In genomic region chr2:87026816-87027215, GRCh38 we compare ENCODE assay signal across 10 cellular contexts. TPM values are rescaled to one million over a fixed set of nuclear protein-coding genes. Genes with fewer than 3 reads are reported as not detected.
A peak's percentile ranks its signal among the peaks of the same experiment; 100 is the strongest.
DNase-seq lines count a peak whose midpoint lies in the region; ATAC-seq, FAIRE-seq and TF ChIP-seq lines count a peak whose summit lies in the region.
"Not testable (repeated sequence)": the region's sequence is repeated elsewhere in the genome, so short reads cannot be mapped to it uniquely, and the experiment has no call there.
"Had no signal": no experiment of that assay in that cellular context is flagged by ENCODE, and none has a peak within 500 bp of the region (broad histone marks: within the 10 kb centered on the region; RNA-seq: fewer than 3 reads in every experiment).

No MANE protein-coding gene starts in this region.

- not testable (repeated sequence) for H3K9me3 ChIP-seq in RWPE2 (ENCODE audit: severe bottlenecking); heart right ventricle; right cardiac atrium (ENCODE audit: control insufficient read depth, low read length); lung (ENCODE audit: control insufficient read depth in 2 of 2, insufficient read depth in 1 of 2, low read length in 1 of 2); pancreas; upper lobe of right lung

- FAIRE-seq in pancreas (lab: Jason Lieb, UNC): peak; percentile 86

- TF ChIP-seq CTCF in RWPE2 (IDR thresholded peaks at IDR 0.05; ENCODE audit: poor library complexity, severe bottlenecking); heart right ventricle (IDR thresholded peaks at IDR 0.05); lung (IDR thresholded peaks at IDR 0.05; ENCODE audit: control extremely low read depth, extremely low read depth); pancreas (IDR thresholded peaks at IDR 0.05); upper lobe of right lung (IDR thresholded peaks at IDR 0.05): not testable (repeated sequence)

- WGBS in heart right ventricle, 2 donors: no CpG with 5 or more reads among the region's 1 CpG
- WGBS in right cardiac atrium: no CpG with 5 or more reads among the region's 1 CpG
- whole genome bisulfite sequencing in lung, 2 donors: no CpG with 5 or more reads among the region's 1 CpG
- WGBS in pancreas, 2 donors: no CpG with 5 or more reads among the region's 1 CpG

- H3K4me1 ChIP-seq in RWPE2 (ENCODE audit: insufficient read depth, poor library complexity, severe bottlenecking); heart right ventricle; right cardiac atrium (ENCODE audit: control insufficient read depth, insufficient read depth, low read length); lung (ENCODE audit: control insufficient read depth in 2 of 2, insufficient read depth in 2 of 2, low read length in 2 of 2); pancreas; upper lobe of right lung: not testable (repeated sequence)

- not testable (repeated sequence) for H3K27ac ChIP-seq in RWPE2 (ENCODE audit: poor library complexity, severe bottlenecking); heart right ventricle; right cardiac atrium (ENCODE audit: low read length); lung (ENCODE audit: low read depth in 1 of 2, low read length in 1 of 2); pancreas; upper lobe of right lung

- intact Hi-C loops in Right ventricle myocardium inferior (cut with DNase I); heart right ventricle (cut with DNase I); right cardiac atrium (cut with DNase I); pancreas (cut with DNase I); upper lobe of right lung (cut with DNase I): not testable (repeated sequence)

- not testable (repeated sequence) for H3K36me3 ChIP-seq in RWPE2 (ENCODE audit: low read depth); heart right ventricle; lung (ENCODE audit: control insufficient read depth in 2 of 2, insufficient read depth in 2 of 2, low read length in 2 of 2); pancreas; upper lobe of right lung

- H3K4me3 ChIP-seq in RWPE2 (ENCODE audit: severe bottlenecking); heart right ventricle; right cardiac atrium (ENCODE audit: low read length); lung; pancreas; upper lobe of right lung: not testable (repeated sequence)

- not testable (repeated sequence) for DNase-seq in RWPE2 (ENCODE audit: low spot score); Right ventricle myocardium inferior (ENCODE audit: missing footprints); heart right ventricle; right cardiac atrium; left lobe of liver (ENCODE audit: low spot score); lung (ENCODE audit: low spot score); pancreas; upper lobe of right lung

- peak; percentile 47; the same call in 2 of the 3 replicates for ATAC-seq in RWPE2 (ENCODE audit: low read depth)
- ATAC-seq in Right ventricle myocardium inferior: peak; percentile 62
- ATAC-seq in heart right ventricle: peak in 7 of 8 donors; percentile 42 to 88 (median 62)
- peak; percentile 37 to 62 for ATAC-seq in right cardiac atrium
- ATAC-seq in left lobe of liver: peak; percentile 71
- peak; percentile 28 for ATAC-seq in lung (ENCODE audit: insufficient read depth, low FRiP score)
- ATAC-seq in pancreas: peak; percentile 86 to 96 (median 94)
- ATAC-seq in upper lobe of right lung: peak; percentile 56

- H3K27me3 ChIP-seq in RWPE2 (ENCODE audit: insufficient read depth, poor library complexity, severe bottlenecking); heart right ventricle; right cardiac atrium (ENCODE audit: control insufficient read depth, insufficient read depth); lung (ENCODE audit: control insufficient read depth, insufficient read depth); pancreas; upper lobe of right lung: not testable (repeated sequence)

RNA-seq across cellular contexts. Expression of gene PLGLB1, which starts 5.2 kb away (rescaled TPM):
- 1.4 TPM for total RNA-seq in Right ventricle myocardium inferior
- total RNA-seq in heart right ventricle: 1 to 10 TPM in 8 of 10 donors, under 1 TPM in 2; 0.74 to 3.4 (median 1.5) TPM
- polyA plus RNA-seq in heart right ventricle: 10 to 100 TPM in 1 of 2 donors, under 1 TPM in 1; 0.83 to 13.7 TPM
- total RNA-seq in right cardiac atrium: 1 to 10 TPM in 1 of 4 donors, under 1 TPM in 3; 0.93 to 2.8 (median 0.96) TPM
- polyA plus RNA-seq in right cardiac atrium: 0.81 TPM
- total RNA-seq in left lobe of liver: 104 TPM
- 1 to 10 TPM in 1 of 2 donors, under 1 TPM in 1; 0.92 to 8.3 TPM for total RNA-seq in lung
- polyA plus RNA-seq in lung: 1 to 10 TPM in 1 of 2 donors, under 1 TPM in 1; 0.72 to 1.8 TPM
- 1 to 10 TPM in 5 of 6 donors, under 1 TPM in 1; 0.38 to 3.7 (median 1.2) TPM for total RNA-seq in pancreas
- polyA plus RNA-seq in pancreas: 1 to 10 TPM; 3.0 to 7.4 TPM
- total RNA-seq in upper lobe of right lung: 3.3 TPM
- total RNA-seq: H1, H7 had no signal

Comparison
In these comparisons a context has a peak if more than half of its experiments do, and no peak if none do; other contexts are left out.
1. ATAC-seq: peak in every context shown above with its lines; median percentile 94 in pancreas; 71 in left lobe of liver; 62 in Right ventricle myocardium inferior; 62 in heart right ventricle; 56 in upper lobe of right lung; 50 in right cardiac atrium; 47 in RWPE2; 28 in lung.
2. RNA of gene PLGLB1, which starts 5.2 kb away (total RNA-seq): 104 TPM in left lobe of liver (single experiment); 0.92 to 8.3 TPM in lung, 3.3 TPM in upper lobe of right lung (single experiment), 0.74 to 3.4 TPM in heart right ventricle, 1.4 TPM in Right ventricle myocardium inferior (single experiment), 0.38 to 3.7 TPM in pancreas and 0.93 to 2.8 TPM in right cardiac atrium; every median in the first group is over 10 times any median in the second.